Comparison of ENCODE assay signal across 12 cellular contexts in genomic region chr17:57899391-57899790, GRCh38. TPM values are rescaled to one million over a fixed set of nuclear protein-coding genes. Genes with fewer than 3 reads are reported as not detected.
A peak's percentile ranks its signal among the peaks of the same experiment; 100 is the strongest.
DNase-seq lines count a peak whose midpoint lies in the region; ATAC-seq and TF ChIP-seq lines count a peak whose summit lies in the region.
"Had no signal": no experiment of that assay in that cellular context is flagged by ENCODE, and none has a peak within 500 bp of the region (broad histone marks: within the 10 kb centered on the region; RNA-seq: fewer than 3 reads in every experiment).

No MANE protein-coding gene starts in this region.

- TF ChIP-seq CTCF in MCF 10A (IDR thresholded peaks at IDR 0.05; ENCODE audit: unreplicated experiment), result no peak
- no peak for TF ChIP-seq CTCF in left lung (IDR thresholded peaks at IDR 0.05)
- no peak for TF ChIP-seq CTCF in tibial artery (IDR thresholded peaks at IDR 0.05)

- no peak overlapping the region for H3K4me3 Mint-ChIP-seq in MCF 10A (ENCODE audit: unreplicated experiment)

- CTCF ChIA-PET in MCF 10A (lab: Yijun Ruan, JAX), result interaction anchor here (0.6 to 5.2 kb wide), 12 partner anchors 11 to 213 kb away, joined by 3 to 21 read pairs (median 5); no protein-coding TSS in a partner anchor

- peaks cover 7% of the 10 kb centered on the region for H3K36me3 Mint-ChIP-seq in MCF 10A (ENCODE audit: insufficient read depth, unreplicated experiment)

- DNase-seq in DMS53 (lab: John Stamatoyannopoulos, UW) (peak; percentile 52), DMS53 treated with DMSO at 0.1 percent for 48 hours (lab: John Stamatoyannopoulos, UW; ENCODE audit: unreplicated experiment) (no peak), MCF 10A (ENCODE audit: unreplicated experiment) (no peak), left lung (no peak), tibial artery (peak in 1 of 2 donors; percentile 79), NAMALWA (ENCODE audit: low spot score) (no peak)
- no peak for DNase-seq in activated CD8-positive, alpha-beta memory T cell treated with anti-CD3 and anti-CD28 coated beads, Interleukin-2, amount 50 U/mL, for 48 hours
- DNase-seq: NCI-H1048; stimulated activated CD4-positive, alpha-beta T cell treated with anti-CD3 and anti-CD28 coated beads, Interleukin-1b, Interleukin-23, amount 100 ng/mL, for 48 hours; T-helper 1 cell had no signal

- H3K27ac Mint-ChIP-seq in MCF 10A (ENCODE audit: low read depth, unreplicated experiment), result peak overlapping the region; percentile 57

- POLR2A ChIA-PET in MCF 10A (lab: Yijun Ruan, JAX), result interaction anchor here (0.8 to 7.6 kb wide), 12 partner anchors 8 to 108 kb away, joined by 3 to 102 read pairs (median 6); no protein-coding TSS in a partner anchor

- H3K4me3 ChIP-seq in left lung (no peak overlapping the region), tibial artery (no peak overlapping the region)
- H3K4me3 ChIP-seq: GM12878 had no signal

- no peaks in the 10 kb centered on the region for H3K9me3 ChIP-seq in left lung
- no peaks in the 10 kb centered on the region for H3K9me3 ChIP-seq in tibial artery

- no TSS peak for BruUV-seq in MCF 10A (replicated peaks; lab: Mats Ljungman, UMichigan)

- no peaks in the 10 kb centered on the region for H3K36me3 ChIP-seq in left lung
- H3K36me3 ChIP-seq in tibial artery, result no peaks in the 10 kb centered on the region

- intact Hi-C loops in MCF 10A (cut with micrococcal nuclease) (no loop called here), left lung (cut with DNase I) (no loop called here), tibial artery (cut with DNase I; ENCODE audit: low total_unique reads) (no loop called here)

- H3K4me1 ChIP-seq in left lung (peaks cover 57 to 93% of the 10 kb centered on the region in 2 donors), tibial artery (peaks cover 21 to 86% (median 69%) of the 10 kb centered on the region in 4 donors)

- H3K9me3 Mint-ChIP-seq in MCF 10A (ENCODE audit: unreplicated experiment), result no peaks in the 10 kb centered on the region

- peaks cover 44% of the 10 kb centered on the region for H3K4me1 Mint-ChIP-seq in MCF 10A (ENCODE audit: insufficient read depth, unreplicated experiment)

- H3K27me3 ChIP-seq in left lung (no peaks in the 10 kb centered on the region), tibial artery (no peaks in the 10 kb centered on the region)

- H3K27me3 Mint-ChIP-seq in MCF 10A (ENCODE audit: insufficient read depth, unreplicated experiment), result no peaks in the 10 kb centered on the region

- peak; percentile 1 for ATAC-seq in left lung
- ATAC-seq in GM18858 (IDR thresholded peaks at IDR 0.05; ENCODE audit: unreplicated experiment), result no peak
- ATAC-seq: GM12878 had no signal

- H3K27ac ChIP-seq in left lung (peak overlapping the region; percentile 81 to 85), tibial artery (peak overlapping the region; percentile 80 to 89)

RNA-seq across cellular contexts. Expression of gene MRPS23, which starts 49.5 kb away (rescaled TPM):
- total RNA-seq in MCF 10A (2022) (54.1 and 59.3 TPM in 2 replicates), left lung (10 to 100 TPM; 39.2 to 39.8 TPM)

RNA-seq across cellular contexts. Expression of gene CUEDC1, which starts 55.8 kb away (rescaled TPM):
- total RNA-seq in MCF 10A (2022), result 15.6 and 21.5 TPM in 2 replicates
- total RNA-seq in left lung, result 10 to 100 TPM; 44.1 to 47.3 TPM
